Comparison of ENCODE assay signal across 1 cellular context in the genomic region with DNA sequence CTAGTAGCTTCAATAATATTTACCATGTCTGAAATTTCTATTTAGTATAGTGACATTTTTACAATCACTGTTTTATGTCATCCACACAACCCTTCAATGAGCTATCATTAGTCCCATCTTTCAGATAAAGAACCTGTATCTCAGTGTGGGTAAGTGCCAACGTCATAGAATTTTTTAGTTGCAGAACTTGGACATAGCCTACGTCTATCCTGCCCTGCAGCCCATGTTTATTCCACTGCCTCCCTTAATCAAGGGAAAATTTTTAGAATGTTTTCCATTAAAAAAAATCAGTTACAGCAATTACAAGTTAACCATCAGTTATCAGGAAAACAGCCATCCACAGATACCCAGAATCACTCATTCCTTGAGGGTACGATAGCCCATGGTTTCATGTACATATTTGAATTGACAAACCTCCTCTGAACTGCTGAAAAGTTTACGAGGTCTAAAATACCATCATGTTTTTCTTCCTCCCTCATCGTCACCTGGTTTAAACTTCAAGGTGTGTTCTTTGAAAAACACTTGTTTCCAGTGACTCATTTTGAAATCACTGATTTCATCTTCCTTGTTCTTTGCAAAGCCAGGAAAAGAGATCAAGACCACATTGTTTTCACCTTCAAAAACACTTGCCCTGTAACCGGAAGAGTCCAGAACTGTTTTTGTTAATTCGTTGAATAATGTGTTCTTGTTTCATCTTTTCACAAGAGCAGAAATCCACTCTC.
TF ChIP-seq lines count a peak whose summit lies in the region.

No MANE protein-coding gene starts in this region.

TF ChIP-seq in GM23338, 12 proteins besides CTCF, POLR2A, EP300 and RAD21 (continued from another document):
- TF ChIP-seq, protein P1, sequence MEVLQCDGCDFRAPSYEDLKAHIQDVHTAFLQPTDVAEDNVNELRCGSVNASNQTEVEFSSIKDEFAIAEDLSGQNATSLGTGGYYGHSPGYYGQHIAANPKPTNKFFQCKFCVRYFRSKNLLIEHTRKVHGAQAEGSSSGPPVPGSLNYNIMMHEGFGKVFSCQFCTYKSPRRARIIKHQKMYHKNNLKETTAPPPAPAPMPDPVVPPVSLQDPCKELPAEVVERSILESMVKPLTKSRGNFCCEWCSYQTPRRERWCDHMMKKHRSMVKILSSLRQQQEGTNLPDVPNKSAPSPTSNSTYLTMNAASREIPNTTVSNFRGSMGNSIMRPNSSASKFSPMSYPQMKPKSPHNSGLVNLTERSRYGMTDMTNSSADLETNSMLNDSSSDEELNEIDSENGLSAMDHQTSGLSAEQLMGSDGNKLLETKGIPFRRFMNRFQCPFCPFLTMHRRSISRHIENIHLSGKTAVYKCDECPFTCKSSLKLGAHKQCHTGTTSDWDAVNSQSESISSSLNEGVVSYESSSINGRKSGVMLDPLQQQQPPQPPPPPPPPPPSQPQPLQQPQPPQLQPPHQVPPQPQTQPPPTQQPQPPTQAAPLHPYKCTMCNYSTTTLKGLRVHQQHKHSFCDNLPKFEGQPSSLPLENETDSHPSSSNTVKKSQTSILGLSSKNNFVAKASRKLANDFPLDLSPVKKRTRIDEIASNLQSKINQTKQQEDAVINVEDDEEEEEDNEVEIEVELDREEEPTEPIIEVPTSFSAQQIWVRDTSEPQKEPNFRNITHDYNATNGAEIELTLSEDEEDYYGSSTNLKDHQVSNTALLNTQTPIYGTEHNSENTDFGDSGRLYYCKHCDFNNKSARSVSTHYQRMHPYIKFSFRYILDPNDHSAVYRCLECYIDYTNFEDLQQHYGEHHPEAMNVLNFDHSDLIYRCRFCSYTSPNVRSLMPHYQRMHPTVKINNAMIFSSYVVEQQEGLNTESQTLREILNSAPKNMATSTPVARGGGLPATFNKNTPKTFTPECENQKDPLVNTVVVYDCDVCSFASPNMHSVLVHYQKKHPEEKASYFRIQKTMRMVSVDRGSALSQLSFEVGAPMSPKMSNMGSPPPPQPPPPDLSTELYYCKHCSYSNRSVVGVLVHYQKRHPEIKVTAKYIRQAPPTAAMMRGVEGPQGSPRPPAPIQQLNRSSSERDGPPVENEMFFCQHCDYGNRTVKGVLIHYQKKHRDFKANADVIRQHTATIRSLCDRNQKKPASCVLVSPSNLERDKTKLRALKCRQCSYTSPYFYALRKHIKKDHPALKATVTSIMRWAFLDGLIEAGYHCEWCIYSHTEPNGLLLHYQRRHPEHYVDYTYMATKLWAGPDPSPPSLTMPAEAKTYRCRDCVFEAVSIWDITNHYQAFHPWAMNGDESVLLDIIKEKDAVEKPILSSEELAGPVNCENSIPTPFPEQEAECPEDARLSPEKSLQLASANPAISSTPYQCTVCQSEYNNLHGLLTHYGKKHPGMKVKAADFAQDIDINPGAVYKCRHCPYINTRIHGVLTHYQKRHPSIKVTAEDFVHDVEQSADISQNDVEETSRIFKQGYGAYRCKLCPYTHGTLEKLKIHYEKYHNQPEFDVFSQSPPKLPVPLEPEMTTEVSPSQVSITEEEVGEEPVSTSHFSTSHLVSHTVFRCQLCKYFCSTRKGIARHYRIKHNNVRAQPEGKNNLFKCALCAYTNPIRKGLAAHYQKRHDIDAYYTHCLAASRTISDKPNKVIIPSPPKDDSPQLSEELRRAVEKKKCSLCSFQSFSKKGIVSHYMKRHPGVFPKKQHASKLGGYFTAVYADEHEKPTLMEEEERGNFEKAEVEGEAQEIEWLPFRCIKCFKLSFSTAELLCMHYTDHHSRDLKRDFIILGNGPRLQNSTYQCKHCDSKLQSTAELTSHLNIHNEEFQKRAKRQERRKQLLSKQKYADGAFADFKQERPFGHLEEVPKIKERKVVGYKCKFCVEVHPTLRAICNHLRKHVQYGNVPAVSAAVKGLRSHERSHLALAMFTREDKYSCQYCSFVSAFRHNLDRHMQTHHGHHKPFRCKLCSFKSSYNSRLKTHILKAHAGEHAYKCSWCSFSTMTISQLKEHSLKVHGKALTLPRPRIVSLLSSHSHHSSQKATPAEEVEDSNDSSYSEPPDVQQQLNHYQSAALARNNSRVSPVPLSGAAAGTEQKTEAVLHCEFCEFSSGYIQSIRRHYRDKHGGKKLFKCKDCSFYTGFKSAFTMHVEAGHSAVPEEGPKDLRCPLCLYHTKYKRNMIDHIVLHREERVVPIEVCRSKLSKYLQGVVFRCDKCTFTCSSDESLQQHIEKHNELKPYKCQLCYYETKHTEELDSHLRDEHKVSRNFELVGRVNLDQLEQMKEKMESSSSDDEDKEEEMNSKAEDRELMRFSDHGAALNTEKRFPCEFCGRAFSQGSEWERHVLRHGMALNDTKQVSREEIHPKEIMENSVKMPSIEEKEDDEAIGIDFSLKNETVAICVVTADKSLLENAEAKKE (CRISPR knock-in tag; IDR thresholded peaks at IDR 0.05), result no peak
- TF ChIP-seq, protein P2, sequence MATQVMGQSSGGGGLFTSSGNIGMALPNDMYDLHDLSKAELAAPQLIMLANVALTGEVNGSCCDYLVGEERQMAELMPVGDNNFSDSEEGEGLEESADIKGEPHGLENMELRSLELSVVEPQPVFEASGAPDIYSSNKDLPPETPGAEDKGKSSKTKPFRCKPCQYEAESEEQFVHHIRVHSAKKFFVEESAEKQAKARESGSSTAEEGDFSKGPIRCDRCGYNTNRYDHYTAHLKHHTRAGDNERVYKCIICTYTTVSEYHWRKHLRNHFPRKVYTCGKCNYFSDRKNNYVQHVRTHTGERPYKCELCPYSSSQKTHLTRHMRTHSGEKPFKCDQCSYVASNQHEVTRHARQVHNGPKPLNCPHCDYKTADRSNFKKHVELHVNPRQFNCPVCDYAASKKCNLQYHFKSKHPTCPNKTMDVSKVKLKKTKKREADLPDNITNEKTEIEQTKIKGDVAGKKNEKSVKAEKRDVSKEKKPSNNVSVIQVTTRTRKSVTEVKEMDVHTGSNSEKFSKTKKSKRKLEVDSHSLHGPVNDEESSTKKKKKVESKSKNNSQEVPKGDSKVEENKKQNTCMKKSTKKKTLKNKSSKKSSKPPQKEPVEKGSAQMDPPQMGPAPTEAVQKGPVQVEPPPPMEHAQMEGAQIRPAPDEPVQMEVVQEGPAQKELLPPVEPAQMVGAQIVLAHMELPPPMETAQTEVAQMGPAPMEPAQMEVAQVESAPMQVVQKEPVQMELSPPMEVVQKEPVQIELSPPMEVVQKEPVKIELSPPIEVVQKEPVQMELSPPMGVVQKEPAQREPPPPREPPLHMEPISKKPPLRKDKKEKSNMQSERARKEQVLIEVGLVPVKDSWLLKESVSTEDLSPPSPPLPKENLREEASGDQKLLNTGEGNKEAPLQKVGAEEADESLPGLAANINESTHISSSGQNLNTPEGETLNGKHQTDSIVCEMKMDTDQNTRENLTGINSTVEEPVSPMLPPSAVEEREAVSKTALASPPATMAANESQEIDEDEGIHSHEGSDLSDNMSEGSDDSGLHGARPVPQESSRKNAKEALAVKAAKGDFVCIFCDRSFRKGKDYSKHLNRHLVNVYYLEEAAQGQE (IDR thresholded peaks at IDR 0.05; ENCODE audit: unreplicated experiment), result no peak
- TF ChIP-seq EZH2 (IDR thresholded peaks at IDR 0.05; ENCODE audit: low read depth, unreplicated experiment), result no peak
